ENCODE assay signal across 2 cellular contexts in the genomic region with DNA sequence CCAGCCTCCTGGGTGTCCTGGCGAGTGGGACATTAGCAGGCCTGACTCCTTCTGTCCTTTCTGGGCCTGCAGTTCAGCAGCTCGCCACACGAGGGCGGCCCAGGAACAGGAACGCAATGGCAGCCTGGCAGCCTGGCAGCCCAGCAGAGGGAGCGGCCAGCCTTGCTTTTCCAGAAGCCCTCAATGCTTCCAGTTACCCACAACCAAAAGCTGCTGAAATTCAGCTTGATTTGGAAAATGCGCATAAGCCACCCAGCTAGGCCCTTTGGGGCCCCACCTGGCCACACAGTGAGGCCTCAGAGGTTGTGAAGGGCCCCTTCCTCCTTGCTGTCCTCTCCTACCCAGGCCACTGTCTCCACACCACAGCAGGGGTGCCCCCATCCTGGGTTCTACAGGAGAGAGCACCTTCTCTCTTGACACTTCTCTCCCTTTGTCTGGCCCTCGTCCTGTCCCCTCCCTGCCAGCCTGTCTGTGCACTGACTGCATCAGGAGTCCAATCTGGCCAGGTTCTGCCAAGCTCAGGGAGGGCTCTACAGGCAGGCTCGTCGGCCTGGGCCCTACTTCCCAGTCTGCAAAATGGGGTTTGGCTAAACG.
A peak's percentile ranks its signal among the peaks of the same experiment; 100 is the strongest.
TF ChIP-seq lines count a peak whose summit lies in the region.

No MANE protein-coding gene starts in this region.

TF ChIP-seq in IMR-90, 13 proteins besides CTCF, POLR2A, EP300 and RAD21 (continued from another document):
- TF ChIP-seq, protein P1, sequence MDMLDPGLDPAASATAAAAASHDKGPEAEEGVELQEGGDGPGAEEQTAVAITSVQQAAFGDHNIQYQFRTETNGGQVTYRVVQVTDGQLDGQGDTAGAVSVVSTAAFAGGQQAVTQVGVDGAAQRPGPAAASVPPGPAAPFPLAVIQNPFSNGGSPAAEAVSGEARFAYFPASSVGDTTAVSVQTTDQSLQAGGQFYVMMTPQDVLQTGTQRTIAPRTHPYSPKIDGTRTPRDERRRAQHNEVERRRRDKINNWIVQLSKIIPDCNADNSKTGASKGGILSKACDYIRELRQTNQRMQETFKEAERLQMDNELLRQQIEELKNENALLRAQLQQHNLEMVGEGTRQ (IDR thresholded peaks at IDR 0.05; ENCODE audit: low read depth, low read length), result no peak
- TF ChIP-seq, protein P2, sequence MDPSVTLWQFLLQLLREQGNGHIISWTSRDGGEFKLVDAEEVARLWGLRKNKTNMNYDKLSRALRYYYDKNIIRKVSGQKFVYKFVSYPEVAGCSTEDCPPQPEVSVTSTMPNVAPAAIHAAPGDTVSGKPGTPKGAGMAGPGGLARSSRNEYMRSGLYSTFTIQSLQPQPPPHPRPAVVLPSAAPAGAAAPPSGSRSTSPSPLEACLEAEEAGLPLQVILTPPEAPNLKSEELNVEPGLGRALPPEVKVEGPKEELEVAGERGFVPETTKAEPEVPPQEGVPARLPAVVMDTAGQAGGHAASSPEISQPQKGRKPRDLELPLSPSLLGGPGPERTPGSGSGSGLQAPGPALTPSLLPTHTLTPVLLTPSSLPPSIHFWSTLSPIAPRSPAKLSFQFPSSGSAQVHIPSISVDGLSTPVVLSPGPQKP (IDR thresholded peaks at IDR 0.05; ENCODE audit: borderline replicate concordance, low read depth, low read length), result no peak
- TF ChIP-seq RCOR1 (IDR thresholded peaks at IDR 0.05; ENCODE audit: insufficient replicate concordance, low read length), result no peak
- TF ChIP-seq FOS (IDR thresholded peaks at IDR 0.05; ENCODE audit: low read depth, low read length), result no peak
- no peak for TF ChIP-seq BHLHE40 (IDR thresholded peaks at IDR 0.05; ENCODE audit: low read depth, low read length)

TF ChIP-seq in neural cell, 6 proteins besides CTCF, POLR2A, EP300 and RAD21 (continued from another document):
- TF ChIP-seq SMC3 (conservative IDR thresholded peaks at IDR 0.05; ENCODE audit: poor library complexity) (peak; percentile 100), EZH2 (IDR thresholded peaks at IDR 0.05; ENCODE audit: borderline replicate concordance, insufficient read depth, low read length, poor library complexity, severe bottlenecking) (no peak)
